Comparison of ENCODE assay signal across 8 cellular contexts in the genomic region with DNA sequence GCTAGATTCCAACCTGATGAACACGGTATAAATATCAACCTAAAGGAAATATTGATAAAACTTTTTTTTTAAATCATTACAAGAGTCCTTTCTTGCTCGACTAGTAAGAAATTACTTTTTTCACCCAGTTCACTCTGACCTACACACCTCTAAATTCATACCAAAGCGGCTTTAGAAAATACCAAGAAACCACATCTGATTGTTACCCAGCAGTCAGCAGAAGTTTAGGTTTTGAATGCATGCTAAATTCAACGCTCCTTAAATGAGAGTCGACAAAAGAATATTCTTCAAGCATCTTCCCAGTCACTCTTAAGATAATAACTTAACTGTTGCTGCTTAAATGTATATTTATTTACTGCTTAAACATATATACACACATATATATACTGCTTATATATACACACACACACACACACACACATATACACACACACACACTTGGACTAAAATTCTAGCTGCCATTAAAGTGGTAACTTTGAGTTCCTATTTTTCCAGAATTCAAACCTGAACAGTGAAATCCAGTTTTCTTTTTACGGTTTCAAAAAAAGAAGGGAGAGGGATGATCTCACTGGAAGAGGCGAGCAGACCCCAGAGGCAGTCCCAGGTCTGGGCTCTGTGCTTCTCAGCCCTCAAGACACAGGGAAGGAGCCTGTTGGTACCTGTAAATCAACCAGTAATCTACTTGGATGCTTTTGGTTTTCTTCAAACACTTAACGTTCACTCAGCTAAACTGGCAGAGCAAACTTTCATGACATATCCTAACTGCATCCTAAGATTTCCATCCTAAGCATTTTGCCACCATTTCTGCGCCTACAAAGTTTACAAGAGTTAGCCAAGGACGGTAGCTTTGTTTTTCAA. TPM values are rescaled to one million over a fixed set of nuclear protein-coding genes. Genes with fewer than 3 reads are reported as not detected.
A peak's percentile ranks its signal among the peaks of the same experiment; 100 is the strongest.
DNase-seq lines count a peak whose midpoint lies in the region; ATAC-seq, FAIRE-seq and TF ChIP-seq lines count a peak whose summit lies in the region.

No MANE protein-coding gene starts in this region.

- no peaks in the 10 kb centered on the region for H3K9me3 Mint-ChIP-seq in activated T-helper 2 cell treated with anti-CD3 and anti-CD28 coated beads, Interferon-gamma antibody, Interleukin-2, Interleukin-4, amounts not matched to agents 10 μg/mL and 5 μg/mL and 100 μg/mL, durations not matched to agents 14 hours and 24 hours and 36 hours

- no peak for FAIRE-seq in kidney (lab: Jason Lieb, UNC)

- no peaks in the 10 kb centered on the region for H3K27me3 Mint-ChIP-seq in activated T-helper 2 cell treated with anti-CD3 and anti-CD28 coated beads, Interferon-gamma antibody, Interleukin-2, Interleukin-4, amounts not matched to agents 10 μg/mL and 5 μg/mL and 100 μg/mL, durations not matched to agents 14 hours and 24 hours and 36 hours (ENCODE audit: low read depth)

- H3K4me3 Mint-ChIP-seq in activated T-helper 2 cell treated with anti-CD3 and anti-CD28 coated beads, Interferon-gamma antibody, Interleukin-2, Interleukin-4, amounts not matched to agents 10 μg/mL and 5 μg/mL and 100 μg/mL, durations not matched to agents 14 hours and 24 hours and 36 hours (ENCODE audit: low read depth): peak overlapping the region; percentile 98

- H3K9me3 ChIP-seq in kidney (ENCODE audit: control insufficient read depth in 1 of 2, low read length in 2 of 2) (no peaks in the 10 kb centered on the region), tibial artery (no peaks in the 10 kb centered on the region)

- peak overlapping the region; percentile 30 to 91 for H3K9ac ChIP-seq in kidney (ENCODE audit: low read length in 2 of 2)

- TF ChIP-seq CTCF in kidney (IDR thresholded peaks at IDR 0.05; ENCODE audit: borderline replicate concordance, extremely low read depth, insufficient read depth): no peak
- TF ChIP-seq CTCF in tibial artery (IDR thresholded peaks at IDR 0.05): no peak

- H3K36me3 ChIP-seq in kidney (ENCODE audit: control insufficient read depth in 1 of 2, insufficient read depth in 2 of 2, low read length in 2 of 2): no peaks in the 10 kb centered on the region
- H3K36me3 ChIP-seq in tibial artery: no peaks in the 10 kb centered on the region

- peaks cover 35% of the 10 kb centered on the region for H3K36me3 Mint-ChIP-seq in activated T-helper 2 cell treated with anti-CD3 and anti-CD28 coated beads, Interferon-gamma antibody, Interleukin-2, Interleukin-4, amounts not matched to agents 10 μg/mL and 5 μg/mL and 100 μg/mL, durations not matched to agents 14 hours and 24 hours and 36 hours (ENCODE audit: low read depth)

- intact Hi-C loops in activated T-helper 2 cell treated with anti-CD3 and anti-CD28 coated beads, Interferon-gamma antibody, Interleukin-2, Interleukin-4, amounts not matched to agents 10 μg/mL and 5 μg/mL and 100 μg/mL, durations not matched to agents 14 hours and 24 hours and 36 hours (cut with micrococcal nuclease): loop anchor here (2.0 to 10.0 kb wide), 3 partner anchors 90 to 640 kb away; no protein-coding TSS in a partner anchor
- intact Hi-C loops in kidney (cut with DNase I): no loop called here
- intact Hi-C loops in tibial artery (cut with DNase I; ENCODE audit: low total_unique reads): loop anchor here (5.0 kb wide), 1 partner anchor 73 kb away; no protein-coding TSS in a partner anchor

- peak overlapping the region; percentile 95 for H3K27ac Mint-ChIP-seq in activated T-helper 2 cell treated with anti-CD3 and anti-CD28 coated beads, Interferon-gamma antibody, Interleukin-2, Interleukin-4, amounts not matched to agents 10 μg/mL and 5 μg/mL and 100 μg/mL, durations not matched to agents 14 hours and 24 hours and 36 hours

- no peaks in the 10 kb centered on the region for H3K27me3 ChIP-seq in tibial artery

- H3K4me1 ChIP-seq in kidney (ENCODE audit: control insufficient read depth in 1 of 2, insufficient read depth in 1 of 2, low read depth in 1 of 2, low read length in 2 of 2) (peaks cover 30 to 36% of the 10 kb centered on the region in 2 donors), tibial artery (peaks cover 0 to 59% (median 30%) of the 10 kb centered on the region in 4 donors)

- peak; percentile 46 for DNase-seq in activated CD8-positive, alpha-beta memory T cell treated with anti-CD3 and anti-CD28 coated beads, Interleukin-2, amount 50 U/mL, for 48 hours
- no peak for DNase-seq in activated CD8-positive, alpha-beta memory T cell treated with anti-CD3 and anti-CD28 coated beads for 24 hours
- no peak for DNase-seq in activated T-helper 2 cell treated with anti-CD3 and anti-CD28 coated beads, Interferon-gamma antibody, Interleukin-2, Interleukin-4, amounts not matched to agents 10 μg/mL and 5 μg/mL and 100 μg/mL, durations not matched to agents 14 hours and 24 hours and 36 hours (ENCODE audit: low spot score)
- DNase-seq in kidney (no peak), tibial artery (no peak), C1 segment of cervical spinal cord (lab: John Stamatoyannopoulos, UW) (no peak), NCI-H510A (lab: John Stamatoyannopoulos, UW) (no peak)

- H3K27ac ChIP-seq in kidney (ENCODE audit: low read depth in 2 of 2, low read length in 2 of 2) (peak overlapping the region; percentile 93), tibial artery (peak overlapping the region; percentile 90 to 93)

- H3K4me1 Mint-ChIP-seq in activated T-helper 2 cell treated with anti-CD3 and anti-CD28 coated beads, Interferon-gamma antibody, Interleukin-2, Interleukin-4, amounts not matched to agents 10 μg/mL and 5 μg/mL and 100 μg/mL, durations not matched to agents 14 hours and 24 hours and 36 hours (ENCODE audit: low read depth): peaks cover 50% of the 10 kb centered on the region

- peak overlapping the region; percentile 80 to 92 for H3K4me3 ChIP-seq in kidney (ENCODE audit: low read length in 2 of 2)
- H3K4me3 ChIP-seq in tibial artery: peak overlapping the region; percentile 78 to 79

- no peak for ATAC-seq in HG03342 (IDR thresholded peaks at IDR 0.05; ENCODE audit: unreplicated experiment)

RNA-seq across cellular contexts. Expression of a gene that starts 1.7 kb away (rescaled TPM):
- total RNA-seq in activated T-helper 2 cell treated with anti-CD3 and anti-CD28 coated beads, Interferon-gamma antibody, Interleukin-2, Interleukin-4, amounts not matched to agents 10 μg/mL and 5 μg/mL and 100 μg/mL, durations not matched to agents 14 hours and 24 hours and 36 hours: 119 and 127 TPM in 2 replicates
- total RNA-seq in kidney: 122 TPM
- 56.7 TPM for polyA plus RNA-seq in kidney (ENCODE audit: insufficient read depth, low read depth, low replicate concordance)
